9 cellular contexts compared by ENCODE assay signal in the genomic region with DNA sequence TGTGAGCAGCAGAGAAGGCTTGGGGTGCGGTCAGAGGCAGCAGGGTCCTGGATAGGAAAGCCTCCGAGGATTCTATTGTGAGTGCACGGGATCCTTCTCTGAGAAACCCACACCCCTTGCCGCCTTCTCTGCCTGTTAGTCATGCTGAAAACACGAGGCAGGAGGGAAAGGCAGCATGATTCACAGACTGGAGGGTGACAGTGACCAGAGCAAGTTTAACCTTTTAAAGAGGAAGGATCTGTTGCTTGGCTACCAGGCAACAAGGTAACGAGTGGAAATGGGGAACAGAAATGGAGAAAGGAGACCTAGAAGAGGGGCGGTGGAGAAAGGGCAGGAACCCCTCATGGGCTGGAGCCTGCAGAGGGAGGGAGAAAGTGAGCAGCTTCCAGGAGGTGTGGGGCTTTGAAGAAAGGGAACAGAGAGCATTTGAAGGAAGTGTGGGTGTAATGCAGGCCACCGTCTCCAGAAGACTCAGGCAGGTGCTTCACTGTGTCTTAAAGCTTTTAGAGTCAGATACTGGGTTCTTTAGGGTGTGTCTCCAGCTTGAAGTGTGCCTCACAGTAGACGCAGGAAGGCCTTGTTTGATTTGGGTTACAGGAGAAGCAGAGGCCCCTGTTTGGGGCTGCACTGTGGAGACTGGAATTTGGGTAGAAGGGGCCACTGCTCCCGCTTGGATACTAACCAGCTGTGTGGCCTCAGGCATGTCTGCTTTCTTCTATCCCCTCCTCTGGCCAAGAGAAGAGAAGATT. TPM values are rescaled to one million over a fixed set of nuclear protein-coding genes. Genes with fewer than 3 reads are reported as not detected.
DNase-seq lines count a peak whose midpoint lies in the region; TF ChIP-seq lines count a peak whose summit lies in the region.
"Had no signal": no experiment of that assay in that cellular context is flagged by ENCODE, and none has a peak within 500 bp of the region (broad histone marks: within the 10 kb centered on the region; RNA-seq: fewer than 3 reads in every experiment).

No MANE protein-coding gene starts in this region.

- H3K9ac ChIP-seq in muscle layer of colon (ENCODE audit: low read length) = peak overlapping the region; percentile 23

- H3K4me3 ChIP-seq in muscle layer of colon (ENCODE audit: low read depth in 1 of 2, low read length in 2 of 2) (peak overlapping the region in 1 of 2 donors; percentile 17), transverse colon (no peak overlapping the region)

- TF ChIP-seq POLR2A in transverse colon (IDR thresholded peaks at IDR 0.05) = no peak

- H3K9me3 ChIP-seq in muscle layer of colon (ENCODE audit: low read length) (no peaks in the 10 kb centered on the region), transverse colon (no peaks in the 10 kb centered on the region)

- H3K27ac ChIP-seq in muscle layer of colon (ENCODE audit: low read depth, low read length) (peak overlapping the region; percentile 84), transverse colon (peak overlapping the region; percentile 73 to 83 (median 80))
- H3K27ac ChIP-seq: C4-2B had no signal

- intact Hi-C loops in transverse colon (cut with DNase I; ENCODE audit: low total_unique reads) = loop anchor here (5.0 kb wide), 1 partner anchor 44 kb away; no protein-coding TSS in a partner anchor

- no peaks in the 10 kb centered on the region for H3K27me3 ChIP-seq in muscle layer of colon (ENCODE audit: control insufficient read depth in 1 of 2, insufficient read depth in 2 of 2, low read length in 2 of 2)
- H3K27me3 ChIP-seq in transverse colon = no peaks in the 10 kb centered on the region

- TF ChIP-seq CTCF in transverse colon (IDR thresholded peaks at IDR 0.05) = no peak

- H3K36me3 ChIP-seq in muscle layer of colon (ENCODE audit: insufficient read depth, low read length) = no peaks in the 10 kb centered on the region
- H3K36me3 ChIP-seq in transverse colon = no peaks in the 10 kb centered on the region

- WGBS in transverse colon (ENCODE audit: low coverage in 1 of 2), 2 donors = 34 to 80% methylated on average over 1 to 10 of the region's 10 CpGs

- H3K4me1 ChIP-seq in muscle layer of colon (ENCODE audit: insufficient read depth, low read length) (peaks cover 52% of the 10 kb centered on the region), transverse colon (peaks cover 10 to 32% (median 22%) of the 10 kb centered on the region in 4 donors)

- TF ChIP-seq EP300 in transverse colon (IDR thresholded peaks at IDR 0.05; ENCODE audit: low read depth) = no peak

- DNase-seq in NK-92 treated with Interleukin-12 subunit alpha and Interleukin-12 subunit beta, amount 100 ng/mL, for 24 hours (lab: John Stamatoyannopoulos, UW) = peak; percentile 17
- DNase-seq in NK-92 (lab: John Stamatoyannopoulos, UW; ENCODE audit: unreplicated experiment) = no peak
- DNase-seq in T1000 (lab: John Stamatoyannopoulos, UW) = peak; percentile 82
- peak; percentile 94 for DNase-seq in dermis blood vessel endothelial cell
- DNase-seq in transverse colon = peak; percentile 40
- no peak for DNase-seq in effector CD8-positive, alpha-beta T cell (lab: John Stamatoyannopoulos, UW)
- DNase-seq in NCI-H1105 (lab: John Stamatoyannopoulos, UW) = no peak

- in situ Hi-C loops in transverse colon (cut with MboI; ENCODE audit: low pct_ligation_motif_present in 1 of 4, low pct_unique_long_range_greater_than_20kb in 1 of 4, low sequenced_read_pairs in 3 of 4) = loop anchor here in 1 of 4 donors (5.0 kb wide), 1 partner anchor 189 kb away; no protein-coding TSS in a partner anchor

RNA-seq across cellular contexts. Expression of a gene that starts 19.1 kb away (rescaled TPM):
- total RNA-seq in dermis blood vessel endothelial cell (not detected in 2 replicates), transverse colon (not detected)

RNA-seq across cellular contexts. Expression of a gene that starts 37.4 kb away (rescaled TPM):
- not detected in 2 replicates for total RNA-seq in dermis blood vessel endothelial cell
- 10 to 100 TPM; 15.4 to 35.2 (median 23.3) TPM for total RNA-seq in transverse colon

Comparison
In these comparisons a context has a peak if more than half of its experiments do, and no peak if none do; other contexts are left out.
1. DNase-seq: peak in NK-92 treated with Interleukin-12 subunit alpha and Interleukin-12 subunit beta, amount 100 ng/mL, for 24 hours (single experiment), T1000 (single experiment), dermis blood vessel endothelial cell (single experiment) and transverse colon (single experiment); none in NK-92 (single experiment), effector CD8-positive, alpha-beta T cell (single experiment) and NCI-H1105 (single experiment).
2. RNA of a gene that starts 37.4 kb away (total RNA-seq): 15.4 to 35.2 TPM in transverse colon; not detected in dermis blood vessel endothelial cell; every median in the first group is over 10 times any median in the second.